In the genomic region with DNA sequence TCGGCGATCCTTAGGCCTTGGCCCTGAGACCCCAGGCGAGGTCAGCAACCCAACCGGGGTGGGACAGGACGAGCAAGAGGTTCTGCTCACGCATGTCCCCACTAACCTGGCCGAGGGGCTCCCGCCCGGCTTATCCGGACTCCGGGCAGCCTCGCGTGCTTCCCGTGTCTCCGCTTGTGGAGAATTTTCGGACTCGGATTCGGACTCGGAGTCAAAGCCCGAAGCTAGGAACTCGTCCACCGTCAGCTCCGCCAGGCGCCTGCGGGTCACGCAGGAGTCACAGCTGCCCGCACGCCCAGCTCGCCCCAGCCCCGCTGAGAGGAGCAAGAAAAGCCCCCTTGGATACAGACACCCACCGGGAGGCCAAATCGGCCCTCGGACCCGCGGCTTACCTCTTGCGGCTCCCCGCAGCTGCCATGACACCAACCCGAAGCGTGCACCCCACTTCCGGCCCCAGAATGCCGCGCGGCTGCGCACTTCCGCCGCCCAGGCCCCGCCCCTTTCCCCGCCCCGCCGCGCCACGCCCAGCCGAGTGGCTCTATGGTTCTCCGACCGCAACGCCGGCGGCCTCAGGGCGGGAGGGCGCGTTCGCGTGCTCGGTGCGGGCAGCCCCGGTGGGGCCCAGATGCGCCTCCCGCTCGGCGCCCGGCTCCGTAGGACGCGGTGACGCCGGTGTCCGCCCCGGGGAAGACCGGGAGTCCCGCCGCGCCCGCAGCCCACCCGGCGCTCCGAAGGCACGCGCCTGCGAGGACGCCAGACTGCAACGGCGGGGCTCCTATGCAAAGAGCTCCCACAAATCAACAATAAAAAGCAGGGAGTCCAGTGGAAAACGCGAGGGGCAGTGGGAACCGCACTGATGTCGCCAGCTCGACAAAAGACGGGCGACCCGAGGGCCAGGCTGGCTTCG, we compare ENCODE assay signal across 1 cellular context.
TF ChIP-seq lines count a peak whose summit lies in the region.

A gene (minus strand): TSS at position 434 of the 907 bp plus-strand sequence. CDS start 16 bp downstream, at position 418.

TF ChIP-seq in HepG2, 621 proteins besides CTCF, POLR2A, EP300 and RAD21 (continued from another document):
- no peak for TF ChIP-seq POGZ (CRISPR knock-in tag; IDR thresholded peaks at IDR 0.05)
- TF ChIP-seq, protein P1, sequence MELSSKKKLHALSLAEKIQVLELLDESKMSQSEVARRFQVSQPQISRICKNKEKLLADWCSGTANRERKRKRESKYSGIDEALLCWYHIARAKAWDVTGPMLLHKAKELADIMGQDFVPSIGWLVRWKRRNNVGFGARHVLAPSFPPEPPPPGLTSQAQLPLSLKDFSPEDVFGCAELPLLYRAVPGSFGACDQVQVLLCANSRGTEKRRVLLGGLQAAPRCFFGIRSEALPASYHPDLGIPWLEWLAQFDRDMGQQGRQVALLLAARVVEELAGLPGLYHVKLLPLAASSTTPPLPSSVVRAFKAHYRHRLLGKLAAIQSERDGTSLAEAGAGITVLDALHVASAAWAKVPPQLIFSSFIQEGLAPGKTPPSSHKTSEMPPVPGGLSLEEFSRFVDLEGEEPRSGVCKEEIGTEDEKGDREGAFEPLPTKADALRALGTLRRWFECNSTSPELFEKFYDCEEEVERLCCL (CRISPR knock-in tag; IDR thresholded peaks at IDR 0.05; ENCODE audit: borderline replicate concordance): no peak
- TF ChIP-seq ZNF235 (CRISPR knock-in tag; IDR thresholded peaks at IDR 0.05; ENCODE audit: borderline replicate concordance): no peak
- no peak for TF ChIP-seq RAD51 (IDR thresholded peaks at IDR 0.05; ENCODE audit: borderline replicate concordance)
- TF ChIP-seq, protein P2, sequence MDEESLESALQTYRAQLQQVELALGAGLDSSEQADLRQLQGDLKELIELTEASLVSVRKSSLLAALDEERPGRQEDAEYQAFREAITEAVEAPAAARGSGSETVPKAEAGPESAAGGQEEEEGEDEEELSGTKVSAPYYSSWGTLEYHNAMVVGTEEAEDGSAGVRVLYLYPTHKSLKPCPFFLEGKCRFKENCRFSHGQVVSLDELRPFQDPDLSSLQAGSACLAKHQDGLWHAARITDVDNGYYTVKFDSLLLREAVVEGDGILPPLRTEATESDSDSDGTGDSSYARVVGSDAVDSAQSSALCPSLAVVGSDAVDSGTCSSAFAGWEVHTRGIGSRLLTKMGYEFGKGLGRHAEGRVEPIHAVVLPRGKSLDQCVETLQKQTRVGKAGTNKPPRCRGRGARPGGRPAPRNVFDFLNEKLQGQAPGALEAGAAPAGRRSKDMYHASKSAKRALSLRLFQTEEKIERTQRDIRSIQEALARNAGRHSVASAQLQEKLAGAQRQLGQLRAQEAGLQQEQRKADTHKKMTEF (CRISPR knock-in tag; IDR thresholded peaks at IDR 0.05): 0 out of 2 replicates have a peak, but pooled peaks have one; percentile 44
- TF ChIP-seq, protein P3, sequence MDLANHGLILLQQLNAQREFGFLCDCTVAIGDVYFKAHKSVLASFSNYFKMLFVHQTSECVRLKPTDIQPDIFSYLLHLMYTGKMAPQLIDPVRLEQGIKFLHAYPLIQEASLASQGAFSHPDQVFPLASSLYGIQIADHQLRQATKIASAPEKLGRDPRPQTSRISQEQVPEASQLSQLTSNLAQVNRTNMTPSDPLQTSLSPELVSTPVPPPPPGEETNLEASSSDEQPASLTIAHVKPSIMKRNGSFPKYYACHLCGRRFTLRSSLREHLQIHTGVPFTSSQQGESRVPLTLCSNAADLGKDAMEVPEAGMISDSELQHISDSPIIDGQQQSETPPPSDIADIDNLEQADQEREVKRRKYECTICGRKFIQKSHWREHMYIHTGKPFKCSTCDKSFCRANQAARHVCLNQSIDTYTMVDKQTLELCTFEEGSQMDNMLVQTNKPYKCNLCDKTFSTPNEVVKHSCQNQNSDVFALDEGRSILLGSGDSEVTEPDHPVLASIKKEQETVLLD (CRISPR knock-in tag; IDR thresholded peaks at IDR 0.05; ENCODE audit: low read depth): peak; percentile 92
- TF ChIP-seq ZFX (CRISPR knock-in tag; IDR thresholded peaks at IDR 0.05; ENCODE audit: low read depth): peak; percentile 83
- TF ChIP-seq GFI1 (CRISPR knock-in tag; IDR thresholded peaks at IDR 0.05; ENCODE audit: borderline replicate concordance): no peak
- TF ChIP-seq, protein P4, sequence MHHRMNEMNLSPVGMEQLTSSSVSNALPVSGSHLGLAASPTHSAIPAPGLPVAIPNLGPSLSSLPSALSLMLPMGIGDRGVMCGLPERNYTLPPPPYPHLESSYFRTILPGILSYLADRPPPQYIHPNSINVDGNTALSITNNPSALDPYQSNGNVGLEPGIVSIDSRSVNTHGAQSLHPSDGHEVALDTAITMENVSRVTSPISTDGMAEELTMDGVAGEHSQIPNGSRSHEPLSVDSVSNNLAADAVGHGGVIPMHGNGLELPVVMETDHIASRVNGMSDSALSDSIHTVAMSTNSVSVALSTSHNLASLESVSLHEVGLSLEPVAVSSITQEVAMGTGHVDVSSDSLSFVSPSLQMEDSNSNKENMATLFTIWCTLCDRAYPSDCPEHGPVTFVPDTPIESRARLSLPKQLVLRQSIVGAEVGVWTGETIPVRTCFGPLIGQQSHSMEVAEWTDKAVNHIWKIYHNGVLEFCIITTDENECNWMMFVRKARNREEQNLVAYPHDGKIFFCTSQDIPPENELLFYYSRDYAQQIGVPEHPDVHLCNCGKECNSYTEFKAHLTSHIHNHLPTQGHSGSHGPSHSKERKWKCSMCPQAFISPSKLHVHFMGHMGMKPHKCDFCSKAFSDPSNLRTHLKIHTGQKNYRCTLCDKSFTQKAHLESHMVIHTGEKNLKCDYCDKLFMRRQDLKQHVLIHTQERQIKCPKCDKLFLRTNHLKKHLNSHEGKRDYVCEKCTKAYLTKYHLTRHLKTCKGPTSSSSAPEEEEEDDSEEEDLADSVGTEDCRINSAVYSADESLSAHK (CRISPR knock-in tag; IDR thresholded peaks at IDR 0.05; ENCODE audit: borderline replicate concordance): no peak
- TF ChIP-seq EED (CRISPR knock-in tag; IDR thresholded peaks at IDR 0.05): no peak
- TF ChIP-seq CAMTA2 (CRISPR knock-in tag; IDR thresholded peaks at IDR 0.05; ENCODE audit: borderline replicate concordance): no peak
- TF ChIP-seq TAF1 (CRISPR knock-in tag; IDR thresholded peaks at IDR 0.05): peak; percentile 80
- no peak for TF ChIP-seq MTA1 (CRISPR knock-in tag; IDR thresholded peaks at IDR 0.05; ENCODE audit: borderline replicate concordance)
- TF ChIP-seq, protein P5, sequence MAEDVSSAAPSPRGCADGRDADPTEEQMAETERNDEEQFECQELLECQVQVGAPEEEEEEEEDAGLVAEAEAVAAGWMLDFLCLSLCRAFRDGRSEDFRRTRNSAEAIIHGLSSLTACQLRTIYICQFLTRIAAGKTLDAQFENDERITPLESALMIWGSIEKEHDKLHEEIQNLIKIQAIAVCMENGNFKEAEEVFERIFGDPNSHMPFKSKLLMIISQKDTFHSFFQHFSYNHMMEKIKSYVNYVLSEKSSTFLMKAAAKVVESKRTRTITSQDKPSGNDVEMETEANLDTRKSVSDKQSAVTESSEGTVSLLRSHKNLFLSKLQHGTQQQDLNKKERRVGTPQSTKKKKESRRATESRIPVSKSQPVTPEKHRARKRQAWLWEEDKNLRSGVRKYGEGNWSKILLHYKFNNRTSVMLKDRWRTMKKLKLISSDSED (CRISPR knock-in tag; IDR thresholded peaks at IDR 0.05): 0 out of 2 replicates have a peak, but pooled peaks have one; percentile 69
- no peak; the same call in 1 of the 2 replicates for TF ChIP-seq RXRB (CRISPR knock-in tag; IDR thresholded peaks at IDR 0.05; ENCODE audit: borderline replicate concordance)
- no peak for TF ChIP-seq SRSF4 (IDR thresholded peaks at IDR 0.05; ENCODE audit: low read depth, low read length, poor library complexity, severe bottlenecking)
- TF ChIP-seq, protein P6, sequence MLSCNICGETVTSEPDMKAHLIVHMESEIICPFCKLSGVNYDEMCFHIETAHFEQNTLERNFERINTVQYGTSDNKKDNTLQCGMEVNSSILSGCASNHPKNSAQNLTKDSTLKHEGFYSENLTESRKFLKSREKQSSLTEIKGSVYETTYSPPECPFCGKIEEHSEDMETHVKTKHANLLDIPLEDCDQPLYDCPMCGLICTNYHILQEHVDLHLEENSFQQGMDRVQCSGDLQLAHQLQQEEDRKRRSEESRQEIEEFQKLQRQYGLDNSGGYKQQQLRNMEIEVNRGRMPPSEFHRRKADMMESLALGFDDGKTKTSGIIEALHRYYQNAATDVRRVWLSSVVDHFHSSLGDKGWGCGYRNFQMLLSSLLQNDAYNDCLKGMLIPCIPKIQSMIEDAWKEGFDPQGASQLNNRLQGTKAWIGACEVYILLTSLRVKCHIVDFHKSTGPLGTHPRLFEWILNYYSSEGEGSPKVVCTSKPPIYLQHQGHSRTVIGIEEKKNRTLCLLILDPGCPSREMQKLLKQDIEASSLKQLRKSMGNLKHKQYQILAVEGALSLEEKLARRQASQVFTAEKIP (CRISPR knock-in tag; IDR thresholded peaks at IDR 0.05; ENCODE audit: borderline replicate concordance): no peak
- no peak; the same call in 1 of the 2 replicates for TF ChIP-seq TBP (CRISPR knock-in tag; IDR thresholded peaks at IDR 0.05)
- TF ChIP-seq SSRP1 (CRISPR knock-in tag; IDR thresholded peaks at IDR 0.05): no peak
- no peak for TF ChIP-seq HMGA1 (CRISPR knock-in tag; conservative IDR thresholded peaks at IDR 0.05)
- no peak for TF ChIP-seq ZFYVE20 (CRISPR knock-in tag; IDR thresholded peaks at IDR 0.05; ENCODE audit: borderline replicate concordance, low read depth)
- no peak for TF ChIP-seq ZNF44 (CRISPR knock-in tag; IDR thresholded peaks at IDR 0.05)
- no peak for TF ChIP-seq TBX3 (IDR thresholded peaks at IDR 0.05; ENCODE audit: borderline replicate concordance)
- peak; percentile 59 for TF ChIP-seq ZFP36 (IDR thresholded peaks at IDR 0.05; ENCODE audit: borderline replicate concordance, low read depth, low read length, partially characterized antibody)
- TF ChIP-seq ZNF629 (CRISPR knock-in tag; conservative IDR thresholded peaks at IDR 0.05): no peak
- no peak; the same call in 1 of the 2 replicates for TF ChIP-seq ZNF761 (CRISPR knock-in tag; conservative IDR thresholded peaks at IDR 0.05)
- no peak for TF ChIP-seq ZKSCAN5 (CRISPR knock-in tag; IDR thresholded peaks at IDR 0.05)
- TF ChIP-seq, protein P7, sequence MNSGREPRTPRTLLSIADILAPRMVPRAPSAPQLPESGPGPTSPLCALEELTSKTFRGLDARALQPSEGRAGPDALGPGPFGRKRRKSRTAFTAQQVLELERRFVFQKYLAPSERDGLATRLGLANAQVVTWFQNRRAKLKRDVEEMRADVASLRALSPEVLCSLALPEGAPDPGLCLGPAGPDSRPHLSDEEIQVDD (CRISPR knock-in tag; IDR thresholded peaks at IDR 0.05; ENCODE audit: borderline replicate concordance): no peak
- TF ChIP-seq NFRKB (IDR thresholded peaks at IDR 0.05): no peak
- TF ChIP-seq, protein P8, sequence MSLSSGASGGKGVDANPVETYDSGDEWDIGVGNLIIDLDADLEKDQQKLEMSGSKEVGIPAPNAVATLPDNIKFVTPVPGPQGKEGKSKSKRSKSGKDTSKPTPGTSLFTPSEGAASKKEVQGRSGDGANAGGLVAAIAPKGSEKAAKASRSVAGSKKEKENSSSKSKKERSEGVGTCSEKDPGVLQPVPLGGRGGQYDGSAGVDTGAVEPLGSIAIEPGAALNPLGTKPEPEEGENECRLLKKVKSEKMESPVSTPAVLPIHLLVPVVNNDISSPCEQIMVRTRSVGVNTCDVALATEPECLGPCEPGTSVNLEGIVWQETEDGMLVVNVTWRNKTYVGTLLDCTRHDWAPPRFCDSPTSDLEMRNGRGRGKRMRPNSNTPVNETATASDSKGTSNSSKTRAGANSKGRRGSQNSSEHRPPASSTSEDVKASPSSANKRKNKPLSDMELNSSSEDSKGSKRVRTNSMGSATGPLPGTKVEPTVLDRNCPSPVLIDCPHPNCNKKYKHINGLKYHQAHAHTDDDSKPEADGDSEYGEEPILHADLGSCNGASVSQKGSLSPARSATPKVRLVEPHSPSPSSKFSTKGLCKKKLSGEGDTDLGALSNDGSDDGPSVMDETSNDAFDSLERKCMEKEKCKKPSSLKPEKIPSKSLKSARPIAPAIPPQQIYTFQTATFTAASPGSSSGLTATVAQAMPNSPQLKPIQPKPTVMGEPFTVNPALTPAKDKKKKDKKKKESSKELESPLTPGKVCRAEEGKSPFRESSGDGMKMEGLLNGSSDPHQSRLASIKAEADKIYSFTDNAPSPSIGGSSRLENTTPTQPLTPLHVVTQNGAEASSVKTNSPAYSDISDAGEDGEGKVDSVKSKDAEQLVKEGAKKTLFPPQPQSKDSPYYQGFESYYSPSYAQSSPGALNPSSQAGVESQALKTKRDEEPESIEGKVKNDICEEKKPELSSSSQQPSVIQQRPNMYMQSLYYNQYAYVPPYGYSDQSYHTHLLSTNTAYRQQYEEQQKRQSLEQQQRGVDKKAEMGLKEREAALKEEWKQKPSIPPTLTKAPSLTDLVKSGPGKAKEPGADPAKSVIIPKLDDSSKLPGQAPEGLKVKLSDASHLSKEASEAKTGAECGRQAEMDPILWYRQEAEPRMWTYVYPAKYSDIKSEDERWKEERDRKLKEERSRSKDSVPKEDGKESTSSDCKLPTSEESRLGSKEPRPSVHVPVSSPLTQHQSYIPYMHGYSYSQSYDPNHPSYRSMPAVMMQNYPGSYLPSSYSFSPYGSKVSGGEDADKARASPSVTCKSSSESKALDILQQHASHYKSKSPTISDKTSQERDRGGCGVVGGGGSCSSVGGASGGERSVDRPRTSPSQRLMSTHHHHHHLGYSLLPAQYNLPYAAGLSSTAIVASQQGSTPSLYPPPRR (CRISPR knock-in tag; IDR thresholded peaks at IDR 0.05; ENCODE audit: borderline replicate concordance): no peak; the same call in 1 of the 2 replicates
- TF ChIP-seq GATAD1 (CRISPR knock-in tag; IDR thresholded peaks at IDR 0.05): peak; percentile 98
- peak; percentile 34; the same call in 1 of the 2 replicates for TF ChIP-seq ZNF335 (CRISPR knock-in tag; IDR thresholded peaks at IDR 0.05)
- TF ChIP-seq SNAI1 (CRISPR knock-in tag; IDR thresholded peaks at IDR 0.05; ENCODE audit: borderline replicate concordance): no peak
- TF ChIP-seq ASH2L (IDR thresholded peaks at IDR 0.05; ENCODE audit: insufficient read length, low read depth, low read length): peak; percentile 84
- TF ChIP-seq PAF1 (CRISPR knock-in tag; IDR thresholded peaks at IDR 0.05): no peak
- no peak for TF ChIP-seq ZNF552 (CRISPR knock-in tag; IDR thresholded peaks at IDR 0.05; ENCODE audit: borderline replicate concordance)
- TF ChIP-seq, protein P9, sequence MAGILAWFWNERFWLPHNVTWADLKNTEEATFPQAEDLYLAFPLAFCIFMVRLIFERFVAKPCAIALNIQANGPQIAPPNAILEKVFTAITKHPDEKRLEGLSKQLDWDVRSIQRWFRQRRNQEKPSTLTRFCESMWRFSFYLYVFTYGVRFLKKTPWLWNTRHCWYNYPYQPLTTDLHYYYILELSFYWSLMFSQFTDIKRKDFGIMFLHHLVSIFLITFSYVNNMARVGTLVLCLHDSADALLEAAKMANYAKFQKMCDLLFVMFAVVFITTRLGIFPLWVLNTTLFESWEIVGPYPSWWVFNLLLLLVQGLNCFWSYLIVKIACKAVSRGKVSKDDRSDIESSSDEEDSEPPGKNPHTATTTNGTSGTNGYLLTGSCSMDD (CRISPR knock-in tag; IDR thresholded peaks at IDR 0.05): no peak
- TF ChIP-seq, protein P10, sequence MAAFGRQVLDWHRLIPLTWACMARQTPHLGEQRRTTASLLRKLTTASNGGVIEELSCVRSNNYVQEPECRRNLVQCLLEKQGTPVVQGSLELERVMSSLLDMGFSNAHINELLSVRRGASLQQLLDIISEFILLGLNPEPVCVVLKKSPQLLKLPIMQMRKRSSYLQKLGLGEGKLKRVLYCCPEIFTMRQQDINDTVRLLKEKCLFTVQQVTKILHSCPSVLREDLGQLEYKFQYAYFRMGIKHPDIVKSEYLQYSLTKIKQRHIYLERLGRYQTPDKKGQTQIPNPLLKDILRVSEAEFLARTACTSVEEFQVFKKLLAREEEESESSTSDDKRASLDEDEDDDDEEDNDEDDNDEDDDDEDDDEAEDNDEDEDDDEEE (CRISPR knock-in tag; IDR thresholded peaks at IDR 0.05): no peak
- TF ChIP-seq ZSCAN12 (CRISPR knock-in tag; IDR thresholded peaks at IDR 0.05): 0 out of 2 replicates have a peak, but pooled peaks have one; percentile 14
- TF ChIP-seq ZFY (CRISPR knock-in tag; IDR thresholded peaks at IDR 0.05): peak; percentile 80
- no peak for TF ChIP-seq ZFP62 (CRISPR knock-in tag; IDR thresholded peaks at IDR 0.05)
- TF ChIP-seq HCFC1 (IDR thresholded peaks at IDR 0.05; ENCODE audit: low read depth, low read length): peak; percentile 45; the same call in 1 of the 2 replicates
